10 cellular contexts compared by ENCODE assay signal in genomic region chr6:16681260-16681873, GRCh38.
A peak's percentile ranks its signal among the peaks of the same experiment; 100 is the strongest.
DNase-seq lines count a peak whose midpoint lies in the region; ATAC-seq and TF ChIP-seq lines count a peak whose summit lies in the region.
"Had no signal": no experiment of that assay in that cellular context is flagged by ENCODE, and none has a peak within 500 bp of the region (broad histone marks: within the 10 kb centered on the region; RNA-seq: fewer than 3 reads in every experiment).

No MANE protein-coding gene starts in this region.

- no peak overlapping the region for H2AFZ ChIP-seq in IMR-90 (replicated peaks; ENCODE audit: low read length, poor library complexity)

- WGBS in IMR-90 (ENCODE audit: extremely low coverage in 2 of 2, insufficient read length in 1 of 2), 2 experiments = no CpG with 5 or more reads among the region's 8 CpGs
- WGBS in right lobe of liver (ENCODE audit: insufficient coverage, low coverage, low lambda C conversion rate, missing lambda C conversion rate) = 79% methylated on average over 8 of the region's 8 CpGs

- H4K91ac ChIP-seq in IMR-90 (ENCODE audit: insufficient read depth, low read depth, low read length) = no peak overlapping the region

- no peaks in the 10 kb centered on the region for H3K36me3 ChIP-seq in IMR-90 (ENCODE audit: control insufficient read depth, insufficient read depth, low read length)
- no peaks in the 10 kb centered on the region for H3K36me3 ChIP-seq in right lobe of liver

- H3K79me1 ChIP-seq in IMR-90 (ENCODE audit: low read depth in 1 of 2, low read length in 2 of 2) = peaks cover 3 to 47% of the 10 kb centered on the region in 2 experiments

- H3K4me1 ChIP-seq in IMR-90 (ENCODE audit: control insufficient read depth, insufficient read depth, low read length) = peaks cover 20% of the 10 kb centered on the region
- H3K4me1 ChIP-seq in right lobe of liver = peaks cover 0 to 28% (median 10%) of the 10 kb centered on the region in 4 donors

- ATAC-seq in IMR-90 (ENCODE audit: low read depth) (peak; percentile 81), right lobe of liver (peak in 3 of 4 donors; percentile 7 to 43 (median 17)), GM21576 (IDR thresholded peaks at IDR 0.05; ENCODE audit: unreplicated experiment) (no peak)

- TF ChIP-seq RAD21 in IMR-90 (IDR thresholded peaks at IDR 0.05; ENCODE audit: low read length) = no peak

- POLR2A ChIA-PET in IMR-90 (lab: Charles Lee; ENCODE audit: unreplicated experiment) = no interaction called here

- H2AK5ac ChIP-seq in IMR-90 (ENCODE audit: low read depth, low read length) = peak overlapping the region; percentile 76; the same call in 1 of the 2 replicates

- peaks cover 17% of the 10 kb centered on the region; the same call in 1 of the 2 replicates for H4K20me1 ChIP-seq in IMR-90 (ENCODE audit: insufficient read depth, low read length)

- H3K4me2 ChIP-seq in IMR-90 (ENCODE audit: low read depth, low read length) = peak overlapping the region; percentile 79; the same call in 1 of the 2 replicates

- intact Hi-C loops in IMR-90 (cut with micrococcal nuclease) (no loop called here), right lobe of liver (cut with DNase I) (no loop called here)

- BruUV-seq in IMR-90 (replicated peaks; lab: Mats Ljungman, UMichigan) = no TSS peak

- H2BK20ac ChIP-seq in IMR-90 (ENCODE audit: low read depth, low read length) = no peak overlapping the region; the same call in 1 of the 2 replicates

- in situ Hi-C loops in IMR-90 (cut with MboI; ENCODE audit: low sequenced_read_pairs) = no loop called here

- no peak overlapping the region for H3K56ac ChIP-seq in IMR-90 (ENCODE audit: extremely low read depth, insufficient read depth, low read length)

- H3K9me1 ChIP-seq in IMR-90 (ENCODE audit: insufficient read depth, low read length) = peaks cover 10% of the 10 kb centered on the region

- H4K5ac ChIP-seq in IMR-90 (ENCODE audit: low read depth, low read length) = no peak overlapping the region

- peak overlapping the region; percentile 43; the same call in 1 of the 3 replicates for H2BK15ac ChIP-seq in IMR-90 (ENCODE audit: low read depth, low read length)

- no peak overlapping the region for H3K18ac ChIP-seq in IMR-90 (ENCODE audit: low read depth, low read length)

- dilution Hi-C loops in IMR-90 (cut with HindIII; ENCODE audit: low sequenced_read_pairs, unreplicated experiment) = no loop called here

- CTCF ChIA-PET in IMR-90 (lab: Yijun Ruan, JAX) = interaction anchor here (1.3 kb wide), 2 partner anchors 42 to 83 kb away, joined by 3 to 6 read pairs; no protein-coding TSS in a partner anchor

- DNase-seq in AG09319 (ENCODE audit: extremely low read depth, low read depth) (peak; percentile 59), IMR-90 (peak; percentile 96), amniotic epithelial cell (ENCODE audit: low read depth) (peak; percentile 98), right lobe of liver (no peak), DMS153 treated with DMSO at 0.1 percent for 48 hours (lab: John Stamatoyannopoulos, UW; ENCODE audit: unreplicated experiment) (no peak), HuH-7.5 (ENCODE audit: low spot score) (no peak)
- no peak for DNase-seq in stimulated activated naive CD4-positive, alpha-beta T cell treated with Interleukin-2 at 50 U/mL for 16 hours (lab: John Stamatoyannopoulos, UW)
- DNase-seq: immature natural killer cell, NCI-H345 had no signal

- TF ChIP-seq POLR2A in IMR-90 (IDR thresholded peaks at IDR 0.05; ENCODE audit: low read depth, low read length) = no peak
- TF ChIP-seq POLR2A in right lobe of liver (IDR thresholded peaks at IDR 0.05) = no peak

- no peak overlapping the region for H3K9ac ChIP-seq in IMR-90 (ENCODE audit: low read depth, low read length)

- no peaks in the 10 kb centered on the region for H3K27me3 ChIP-seq in IMR-90 (ENCODE audit: control insufficient read depth, insufficient read depth, low read length)
- no peaks in the 10 kb centered on the region for H3K27me3 ChIP-seq in right lobe of liver

- no peaks in the 10 kb centered on the region for H3K9me3 ChIP-seq in IMR-90 (ENCODE audit: control insufficient read depth, insufficient read depth, low read length)
- H3K9me3 ChIP-seq in right lobe of liver = no peaks in the 10 kb centered on the region

- H2BK120ac ChIP-seq in IMR-90 (ENCODE audit: low read depth, low read length) = no peak overlapping the region

- no peak overlapping the region for H2AK9ac ChIP-seq in IMR-90 (replicated peaks; ENCODE audit: low read depth, low read length, poor library complexity)

- TF ChIP-seq CTCF in AG09319 (IDR thresholded peaks at IDR 0.05; ENCODE audit: low read depth, low read length) (no peak), IMR-90 (conservative IDR thresholded peaks at IDR 0.05; ENCODE audit: low read depth, low read length) (no peak), right lobe of liver (IDR thresholded peaks at IDR 0.05) (no peak)

- peak overlapping the region; percentile 55 for H2BK5ac ChIP-seq in IMR-90 (ENCODE audit: low read depth, low read length, poor library complexity, severe bottlenecking)

- peak overlapping the region; percentile 1 for H3K23ac ChIP-seq in IMR-90 (ENCODE audit: low read depth, low read length)

- no peak overlapping the region for H3K14ac ChIP-seq in IMR-90 (replicated peaks; ENCODE audit: low read depth, low read length)

- H3K27ac ChIP-seq in IMR-90 (ENCODE audit: insufficient read depth, low read length) (peak overlapping the region; percentile 45; the same call in 1 of the 2 replicates), right lobe of liver (no peak overlapping the region)

- peak overlapping the region; percentile 49; the same call in 1 of the 2 replicates for H3K4ac ChIP-seq in IMR-90 (ENCODE audit: low read depth, low read length)

- H4K8ac ChIP-seq in IMR-90 (ENCODE audit: low read depth in 2 of 2, low read length in 2 of 2) = no peak overlapping the region

- H3K4me3 ChIP-seq in IMR-90 (ENCODE audit: insufficient read depth, low read depth, low read length) = no peak overlapping the region
- H3K4me3 ChIP-seq in right lobe of liver = no peak overlapping the region

TF ChIP-seq in IMR-90, 13 proteins besides CTCF, POLR2A, EP300 and RAD21:
- peak; percentile 25; the same call in 1 of the 2 replicates for TF ChIP-seq SMC3 (IDR thresholded peaks at IDR 0.05; ENCODE audit: low read depth, low read length)
- 0 out of 2 replicates have a peak, but pooled peaks have one; percentile 11 for TF ChIP-seq NFE2L2 (IDR thresholded peaks at IDR 0.05; ENCODE audit: low read depth, low read length)
- no peak for TF ChIP-seq MAZ (IDR thresholded peaks at IDR 0.05; ENCODE audit: borderline replicate concordance, low read depth, low read length)
- TF ChIP-seq RCOR1 (IDR thresholded peaks at IDR 0.05; ENCODE audit: insufficient replicate concordance, low read length) = no peak
- no peak for TF ChIP-seq ELK1 (IDR thresholded peaks at IDR 0.05; ENCODE audit: borderline replicate concordance, low read depth, low read length)
- TF ChIP-seq FOS (IDR thresholded peaks at IDR 0.05; ENCODE audit: low read depth, low read length) = peak; percentile 95
- peak; percentile 86 for TF ChIP-seq USF2 (IDR thresholded peaks at IDR 0.05; ENCODE audit: low read depth, low read length)
- peak; percentile 61 for TF ChIP-seq BHLHE40 (IDR thresholded peaks at IDR 0.05; ENCODE audit: low read depth, low read length)
- peak; percentile 99 for TF ChIP-seq CEBPB (IDR thresholded peaks at IDR 0.05; ENCODE audit: low read depth, low read length)
- TF ChIP-seq RFX5 (IDR thresholded peaks at IDR 0.05; ENCODE audit: low read depth, low read length) = no peak
- TF ChIP-seq MXI1 (IDR thresholded peaks at IDR 0.05; ENCODE audit: borderline replicate concordance, low read depth, low read length) = no peak
- no peak for TF ChIP-seq CHD1 (IDR thresholded peaks at IDR 0.05; ENCODE audit: low read depth, low read length)
- peak; percentile 75 for TF ChIP-seq MAFK (IDR thresholded peaks at IDR 0.05; ENCODE audit: low read depth, low read length)

Comparison
In these comparisons a context has a peak if more than half of its experiments do, and no peak if none do; other contexts are left out.
1. DNase-seq: peak in AG09319 (single experiment), IMR-90 (single experiment) and amniotic epithelial cell (single experiment); none in right lobe of liver (0 of 3), DMS153 treated with DMSO at 0.1 percent for 48 hours (single experiment), HuH-7.5 (single experiment) and stimulated activated naive CD4-positive, alpha-beta T cell treated with Interleukin-2 at 50 U/mL for 16 hours (single experiment).